Comparison of ENCODE assay signal across 9 cellular contexts in the genomic region with DNA sequence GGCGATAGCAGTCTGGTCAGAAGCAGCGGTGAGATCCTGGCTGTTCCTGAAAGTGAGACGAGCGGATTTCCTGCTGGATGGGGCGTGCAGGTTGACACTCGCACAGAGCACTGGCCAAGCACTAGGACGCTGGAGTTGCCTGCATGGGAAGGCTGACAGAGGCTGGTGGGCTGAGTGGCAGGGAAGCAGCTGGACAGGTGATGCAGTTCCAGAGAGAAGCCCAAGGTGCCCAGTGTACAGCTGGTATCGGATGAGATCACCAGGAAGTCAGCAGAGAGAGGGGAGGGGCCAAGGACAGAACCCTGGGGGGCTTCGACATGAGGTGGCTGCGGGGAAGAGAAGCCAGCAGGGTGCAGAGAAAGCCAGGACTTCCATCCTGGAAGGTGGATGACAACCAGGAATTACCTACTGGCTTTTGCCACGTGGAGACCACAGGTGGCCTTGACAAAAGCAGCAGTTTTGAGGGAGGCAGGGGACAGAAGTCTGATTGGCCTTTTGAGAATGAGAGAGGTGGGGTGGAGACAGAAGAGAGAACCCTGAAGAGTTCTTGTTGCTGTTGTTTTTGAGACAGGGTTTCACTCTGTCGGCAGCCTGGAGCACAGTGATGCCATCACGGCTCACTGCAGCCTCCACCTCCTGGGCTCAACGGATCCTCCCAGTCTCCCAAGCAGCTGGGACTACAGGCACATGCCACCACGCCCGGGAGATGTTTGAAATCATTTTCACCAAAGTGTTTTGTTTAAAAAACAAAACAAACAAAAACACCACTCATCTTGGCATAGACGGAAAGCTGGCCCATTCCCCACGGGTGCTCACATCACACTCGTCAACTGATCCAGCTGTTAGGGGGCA. TPM values are rescaled to one million over a fixed set of nuclear protein-coding genes. Genes with fewer than 3 reads are reported as not detected.
DNase-seq lines count a peak whose midpoint lies in the region; ATAC-seq and TF ChIP-seq lines count a peak whose summit lies in the region.
"Had no signal": no experiment of that assay in that cellular context is flagged by ENCODE, and none has a peak within 500 bp of the region (broad histone marks: within the 10 kb centered on the region; RNA-seq: fewer than 3 reads in every experiment).

No MANE protein-coding gene starts in this region.

- POLR2A ChIA-PET in WTC11 (lab: Charles Lee) (no interaction called here), GM10248 (lab: Yijun Ruan, JAX) (interaction anchor here (0.6 kb wide), 1 partner anchor 34 kb away, joined by 3 read pairs; no protein-coding TSS in a partner anchor)
- POLR2A ChIA-PET in activated CD8-positive, alpha-beta T cell treated with anti-CD3 and anti-CD28 coated beads for 36 hours (lab: Charles Lee): no interaction called here

- H3K36me3 Mint-ChIP-seq in WTC11: peaks cover 15% of the 10 kb centered on the region
- no peaks in the 10 kb centered on the region for H3K36me3 Mint-ChIP-seq in activated CD8-positive, alpha-beta T cell treated with anti-CD3 and anti-CD28 coated beads for 36 hours (ENCODE audit: low read depth)

- TF ChIP-seq CTCF in WTC11 (IDR thresholded peaks at IDR 0.05) (no peak), GM10248 (IDR thresholded peaks at IDR 0.05; ENCODE audit: control extremely low read depth, extremely low read depth, low read depth, missing control alignments) (no peak), MM.1S (IDR thresholded peaks at IDR 0.05; ENCODE audit: low read length) (no peak)
- no peak for TF ChIP-seq CTCF in activated CD8-positive, alpha-beta T cell treated with anti-CD3 and anti-CD28 coated beads for 36 hours (IDR thresholded peaks at IDR 0.05)

- peak overlapping the region; percentile 82 for H3K27ac Mint-ChIP-seq in WTC11
- H3K27ac Mint-ChIP-seq in activated CD8-positive, alpha-beta T cell treated with anti-CD3 and anti-CD28 coated beads for 36 hours: no peak overlapping the region

- DNase-seq in WTC11 (ENCODE audit: low spot score) (no peak), left ventricle myocardium superior (no peak), superior temporal gyrus (ENCODE audit: extremely low spot score) (peak; percentile 66), GM10248 (ENCODE audit: extremely low spot score) (no peak), MM.1S (no peak)
- DNase-seq in activated CD8-positive, alpha-beta T cell treated with anti-CD3 and anti-CD28 coated beads for 36 hours: no peak
- DNase-seq: stimulated activated CD4-positive, alpha-beta T cell treated with anti-CD3 and anti-CD28 coated beads, Interleukin-2, amount 100 ng/mL, for 24 hours had no signal

- H3K27me3 ChIP-seq in MM.1S (replicated peaks; ENCODE audit: insufficient read depth, low read length): no peaks in the 10 kb centered on the region

- H3K79me2 ChIP-seq in MM.1S (ENCODE audit: low read length): no peaks in the 10 kb centered on the region

- ATAC-seq in WTC11: no peak; the same call in 1 of the 2 replicates
- ATAC-seq in left ventricle myocardium superior: peak; percentile 34
- no peak for ATAC-seq in GM18868 (IDR thresholded peaks at IDR 0.05; ENCODE audit: unreplicated experiment)
- ATAC-seq in activated CD8-positive, alpha-beta T cell treated with anti-CD3 and anti-CD28 coated beads for 36 hours: no peak

- H3F3A ChIP-seq in MM.1S (ENCODE audit: insufficient read depth, low read length): no peaks in the 10 kb centered on the region

- no peak overlapping the region for H3K4me3 Mint-ChIP-seq in WTC11
- no peak overlapping the region for H3K4me3 Mint-ChIP-seq in activated CD8-positive, alpha-beta T cell treated with anti-CD3 and anti-CD28 coated beads for 36 hours

- no peaks in the 10 kb centered on the region for H3K4me1 ChIP-seq in MM.1S (ENCODE audit: low read length)

- no peak overlapping the region for H3K4me3 ChIP-seq in MM.1S (ENCODE audit: low read length)

- no peaks in the 10 kb centered on the region for H4K20me1 ChIP-seq in MM.1S (ENCODE audit: insufficient read depth, low read length)

- no peaks in the 10 kb centered on the region for H3K9me3 ChIP-seq in MM.1S (replicated peaks; ENCODE audit: insufficient read depth, low read length)

- H3K27me3 Mint-ChIP-seq in WTC11 (ENCODE audit: low read depth): no peaks in the 10 kb centered on the region
- peaks cover 13% of the 10 kb centered on the region for H3K27me3 Mint-ChIP-seq in activated CD8-positive, alpha-beta T cell treated with anti-CD3 and anti-CD28 coated beads for 36 hours

- H3K9ac ChIP-seq in MM.1S (ENCODE audit: low read length): no peak overlapping the region

- no peaks in the 10 kb centered on the region for H3K36me3 ChIP-seq in MM.1S (replicated peaks; ENCODE audit: insufficient read depth, low read length)

- no peaks in the 10 kb centered on the region for H3K9me2 ChIP-seq in MM.1S (replicated peaks; ENCODE audit: insufficient read depth, low read length)

- no peak for TF ChIP-seq EP300 in Ishikawa (IDR thresholded peaks at IDR 0.05; ENCODE audit: borderline replicate concordance)

- H3K9me3 Mint-ChIP-seq in WTC11: peaks cover 12% of the 10 kb centered on the region
- no peaks in the 10 kb centered on the region for H3K9me3 Mint-ChIP-seq in activated CD8-positive, alpha-beta T cell treated with anti-CD3 and anti-CD28 coated beads for 36 hours

- TF ChIP-seq RAD21 in Ishikawa (IDR thresholded peaks at IDR 0.05; ENCODE audit: low read depth): no peak

- H2AFZ ChIP-seq in MM.1S (ENCODE audit: low read length): no peak overlapping the region

- CTCF ChIA-PET in WTC11 (lab: Charles Lee) (interaction anchor here (0.7 to 1.2 kb wide), 3 partner anchors 10 to 83 kb away, joined by 3 to 4 read pairs (median 3); no protein-coding TSS in a partner anchor), GM10248 (lab: Yijun Ruan, JAX) (interaction anchor here (1.0 kb wide), 1 partner anchor 83 kb away, joined by 3 read pairs; no protein-coding TSS in a partner anchor)
- CTCF ChIA-PET in activated CD8-positive, alpha-beta T cell treated with anti-CD3 and anti-CD28 coated beads for 36 hours (lab: Charles Lee): no interaction called here

- peaks cover 42% of the 10 kb centered on the region for H3K4me1 Mint-ChIP-seq in WTC11
- no peaks in the 10 kb centered on the region for H3K4me1 Mint-ChIP-seq in activated CD8-positive, alpha-beta T cell treated with anti-CD3 and anti-CD28 coated beads for 36 hours (ENCODE audit: low read depth)

- H3K4me2 ChIP-seq in MM.1S (ENCODE audit: low read depth, low read length): no peak overlapping the region

- no peak overlapping the region for H3K27ac ChIP-seq in MM.1S (ENCODE audit: low read length)

- intact Hi-C loops in left ventricle myocardium superior (cut with micrococcal nuclease): no loop called here
- intact Hi-C loops in activated CD8-positive, alpha-beta T cell treated with anti-CD3 and anti-CD28 coated beads for 36 hours (cut with micrococcal nuclease): no loop called here

TF ChIP-seq in Ishikawa, 13 proteins besides CTCF, POLR2A, EP300 and RAD21 (continues in another document):
- 0 out of 2 replicates have a peak, but pooled peaks have one; percentile 31 for TF ChIP-seq MAX (IDR thresholded peaks at IDR 0.05)
- no peak for TF ChIP-seq ZBTB7A (IDR thresholded peaks at IDR 0.05; ENCODE audit: low read depth)
- no peak for TF ChIP-seq CREB1 (IDR thresholded peaks at IDR 0.05; ENCODE audit: low read depth)

TF ChIP-seq in WTC11, 78 proteins besides CTCF, POLR2A, EP300 and RAD21 (continues in another document):
- TF ChIP-seq ESRRA (CRISPR knock-in tag; IDR thresholded peaks at IDR 0.05; ENCODE audit: borderline replicate concordance): no peak
- no peak for TF ChIP-seq AR (CRISPR knock-in tag; IDR thresholded peaks at IDR 0.05)
- no peak for TF ChIP-seq FOXJ3 (CRISPR knock-in tag; IDR thresholded peaks at IDR 0.05; ENCODE audit: borderline replicate concordance)
- TF ChIP-seq TEAD1 (CRISPR knock-in tag; IDR thresholded peaks at IDR 0.05): no peak
- TF ChIP-seq, protein P1, sequence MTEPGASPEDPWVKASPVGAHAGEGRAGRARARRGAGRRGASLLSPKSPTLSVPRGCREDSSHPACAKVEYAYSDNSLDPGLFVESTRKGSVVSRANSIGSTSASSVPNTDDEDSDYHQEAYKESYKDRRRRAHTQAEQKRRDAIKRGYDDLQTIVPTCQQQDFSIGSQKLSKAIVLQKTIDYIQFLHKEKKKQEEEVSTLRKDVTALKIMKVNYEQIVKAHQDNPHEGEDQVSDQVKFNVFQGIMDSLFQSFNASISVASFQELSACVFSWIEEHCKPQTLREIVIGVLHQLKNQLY (CRISPR knock-in tag; IDR thresholded peaks at IDR 0.05): no peak
- no peak for TF ChIP-seq JUN (CRISPR knock-in tag; IDR thresholded peaks at IDR 0.05)
- TF ChIP-seq PRRX2 (CRISPR knock-in tag; IDR thresholded peaks at IDR 0.05): no peak

RNA-seq across cellular contexts. Expression of gene CDC42BPB, which starts 35.3 kb away (rescaled TPM):
- 87.1 to 96.9 TPM (median 87.3 TPM) in 3 replicates for total RNA-seq in WTC11 (2021)
- total RNA-seq in left ventricle myocardium superior: 75.1 TPM
- under 1 TPM; 0.72 to 0.96 TPM for total RNA-seq in activated CD8-positive, alpha-beta T cell treated with anti-CD3 and anti-CD28 coated beads for 36 hours

Comparison
In these comparisons a context has a peak if more than half of its experiments do, and no peak if none do; other contexts are left out.
1. RNA of gene CDC42BPB, which starts 35.3 kb away (total RNA-seq): 87.1 to 96.9 TPM in WTC11 and 75.1 TPM in left ventricle myocardium superior (single experiment); 0.72 to 0.96 TPM in activated CD8-positive, alpha-beta T cell treated with anti-CD3 and anti-CD28 coated beads for 36 hours; every median in the first group is over 10 times any median in the second.